1 cellular context compared by ENCODE assay signal in genomic region chr3:188220097-188220788, GRCh38.
TF ChIP-seq lines count a peak whose summit lies in the region.

No MANE protein-coding gene starts in this region.

TF ChIP-seq in IMR-90, 13 proteins besides CTCF, POLR2A, EP300 and RAD21 (continued from another document):
- TF ChIP-seq USF2 (IDR thresholded peaks at IDR 0.05; ENCODE audit: low read depth, low read length) (no peak), CEBPB (IDR thresholded peaks at IDR 0.05; ENCODE audit: low read depth, low read length) (no peak), RFX5 (IDR thresholded peaks at IDR 0.05; ENCODE audit: low read depth, low read length) (no peak), MAFK (IDR thresholded peaks at IDR 0.05; ENCODE audit: low read depth, low read length) (no peak)
